30 cellular contexts compared by ENCODE assay signal in genomic region chr13:20473888-20474287, GRCh38. TPM values are rescaled to one million over a fixed set of nuclear protein-coding genes. Genes with fewer than 3 reads are reported as not detected.
DNase-seq lines count a peak whose midpoint lies in the region; ATAC-seq and TF ChIP-seq lines count a peak whose summit lies in the region.
"Had no signal": no experiment of that assay in that cellular context is flagged by ENCODE, and none has a peak within 500 bp of the region (broad histone marks: within the 10 kb centered on the region; RNA-seq: fewer than 3 reads in every experiment).

No MANE protein-coding gene starts in this region.

- H3K27me3 Mint-ChIP-seq in CD4-positive, alpha-beta T cell = no peaks in the 10 kb centered on the region
- peaks cover 0 to 3% of the 10 kb centered on the region in 2 donors for H3K27me3 Mint-ChIP-seq in CD8-positive, alpha-beta memory T cell
- no peaks in the 10 kb centered on the region for H3K27me3 Mint-ChIP-seq in central memory CD8-positive, alpha-beta T cell
- H3K27me3 Mint-ChIP-seq in neural progenitor cell (ENCODE audit: insufficient read depth, low read depth) = peaks cover 10% of the 10 kb centered on the region
- H3K27me3 Mint-ChIP-seq: IgD-negative memory B cell had no signal

- peaks cover 4% of the 10 kb centered on the region for H3F3A ChIP-seq in neural progenitor cell (ENCODE audit: low read depth)

- H3K4me1 ChIP-seq in CD8-positive, alpha-beta memory T cell (ENCODE audit: insufficient read depth, low read length) = peaks cover 27% of the 10 kb centered on the region
- peaks cover 3% of the 10 kb centered on the region for H3K4me1 ChIP-seq in neural progenitor cell
- H3K4me1 ChIP-seq: HAP-1, suprapubic skin, upper lobe of right lung had no signal

- no peak for DNase-seq in CD4-positive, alpha-beta T cell
- DNase-seq in CD8-positive, alpha-beta memory T cell = no peak
- DNase-seq in central memory CD8-positive, alpha-beta T cell (ENCODE audit: low spot score in 2 of 2) = no peak
- DNase-seq in neural progenitor cell (ENCODE audit: low spot score) (no peak), occipital lobe (lab: John Stamatoyannopoulos, UW) (no peak), iPS-NIHi11 (ENCODE audit: low spot score) (no peak)
- DNase-seq: activated CD8-positive, alpha-beta memory T cell treated with anti-CD3 and anti-CD28 coated beads, Interleukin-2, amount 50 U/mL, for 48 hours; activated effector memory CD4-positive, alpha-beta T cell treated with Interleukin-2 at 50 U/mL for 16 hours; Calu3; cortex of kidney; DMS79 treated with DMSO at 0.1 percent for 48 hours; erythroblast; GF-D8; glutamatergic neuron; islet precursor cell; left lung; NCI-H446; NCI-H774; ovary; retina; SIG-M5; stimulated activated naive CD4-positive, alpha-beta T cell; T1000; upper lobe of right lung; WERI-Rb-1 had no signal

- POLR2A ChIA-PET in CD4-positive, alpha-beta T cell (lab: Charles Lee) = no interaction called here
- POLR2A ChIA-PET in CD8-positive, alpha-beta memory T cell (lab: Charles Lee) = no interaction called here

- no peak overlapping the region for H3K4me3 ChIP-seq in CD8-positive, alpha-beta memory T cell (ENCODE audit: low read length)
- H3K4me3 ChIP-seq in neural progenitor cell = no peak overlapping the region
- H3K4me3 ChIP-seq: BLaER1 treated with 17β-estradiol and CSF1 and Interleukin-3, amounts not matched to agents 10 nM and 100 nM; HAP-1; left lung; ovary; suprapubic skin; upper lobe of right lung had no signal

- no peak overlapping the region for H3K27ac ChIP-seq in CD4-positive, alpha-beta T cell (ENCODE audit: low read depth, low read length)
- no peak overlapping the region for H3K27ac ChIP-seq in CD8-positive, alpha-beta memory T cell (ENCODE audit: low read depth, low read length)
- no peak overlapping the region for H3K27ac ChIP-seq in neural progenitor cell
- H3K27ac ChIP-seq: left lung, ovary, suprapubic skin, upper lobe of right lung, WERI-Rb-1 had no signal

- intact Hi-C loops in CD4-positive, alpha-beta T cell (cut with DNase I, micrococcal nuclease) = loop anchor here in 1 of 2 experiments (5.0 kb wide), 1 partner anchor 512 kb away; no protein-coding TSS in a partner anchor

- CTCF ChIA-PET in CD4-positive, alpha-beta T cell (lab: Charles Lee) = no interaction called here
- CTCF ChIA-PET in CD8-positive, alpha-beta memory T cell (lab: Charles Lee) = interaction anchor here (1.1 kb wide), 1 partner anchor 21 kb away, joined by 3 read pairs; no protein-coding TSS in a partner anchor

- H3K27ac Mint-ChIP-seq in CD4-positive, alpha-beta T cell = peak overlapping the region; percentile 99
- H3K27ac Mint-ChIP-seq in CD8-positive, alpha-beta memory T cell = peak overlapping the region in 6 of 8 donors; percentile 75 to 94 (median 84)
- peak overlapping the region; percentile 86 for H3K27ac Mint-ChIP-seq in central memory CD8-positive, alpha-beta T cell (ENCODE audit: low read depth)
- H3K27ac Mint-ChIP-seq in neural progenitor cell = peak overlapping the region; percentile 58

- H3K27me3 ChIP-seq in CD4-positive, alpha-beta T cell (ENCODE audit: control insufficient read depth, insufficient read depth, low read length) = no peaks in the 10 kb centered on the region
- H3K27me3 ChIP-seq in CD8-positive, alpha-beta memory T cell (ENCODE audit: insufficient read depth, low read length, poor library complexity, severe bottlenecking) = no peaks in the 10 kb centered on the region
- no peaks in the 10 kb centered on the region for H3K27me3 ChIP-seq in neural progenitor cell
- H3K27me3 ChIP-seq: BLaER1 treated with 17β-estradiol and CSF1 and Interleukin-3, amounts not matched to agents 10 nM and 100 nM; left lung; ovary; suprapubic skin; upper lobe of right lung had no signal

- no peak overlapping the region for H3K4me3 Mint-ChIP-seq in CD4-positive, alpha-beta T cell
- H3K4me3 Mint-ChIP-seq in CD8-positive, alpha-beta memory T cell = no peak overlapping the region
- H3K4me3 Mint-ChIP-seq in central memory CD8-positive, alpha-beta T cell = no peak overlapping the region
- no peak overlapping the region for H3K4me3 Mint-ChIP-seq in neural progenitor cell

- no peak overlapping the region for H3K4me2 ChIP-seq in neural progenitor cell

- H3K36me3 Mint-ChIP-seq in CD4-positive, alpha-beta T cell (ENCODE audit: low read depth) = peaks cover 4% of the 10 kb centered on the region
- H3K36me3 Mint-ChIP-seq in CD8-positive, alpha-beta memory T cell = no peaks in the 10 kb centered on the region
- peaks cover 14% of the 10 kb centered on the region for H3K36me3 Mint-ChIP-seq in central memory CD8-positive, alpha-beta T cell (ENCODE audit: insufficient read depth)
- no peaks in the 10 kb centered on the region for H3K36me3 Mint-ChIP-seq in neural progenitor cell

- no peak for ATAC-seq in CD4-positive, alpha-beta T cell (ENCODE audit: poor library complexity)
- ATAC-seq in central memory CD8-positive, alpha-beta T cell (replicated peaks; ENCODE audit: extremely low read depth, poor library complexity, severe bottlenecking) = no peak
- no peak for ATAC-seq in HG02981 (IDR thresholded peaks at IDR 0.05; ENCODE audit: unreplicated experiment)
- ATAC-seq: left lung, upper lobe of right lung had no signal

- no peaks in the 10 kb centered on the region for H3K9me3 Mint-ChIP-seq in CD4-positive, alpha-beta T cell
- H3K9me3 Mint-ChIP-seq in CD8-positive, alpha-beta memory T cell = no peaks in the 10 kb centered on the region
- no peaks in the 10 kb centered on the region for H3K9me3 Mint-ChIP-seq in central memory CD8-positive, alpha-beta T cell
- peaks cover 2% of the 10 kb centered on the region for H3K9me3 Mint-ChIP-seq in neural progenitor cell
- H3K9me3 Mint-ChIP-seq: IgD-negative memory B cell had no signal

- no peak for TF ChIP-seq CTCF in CD4-positive, alpha-beta T cell (IDR thresholded peaks at IDR 0.05)
- TF ChIP-seq CTCF in neural progenitor cell (IDR thresholded peaks at IDR 0.05) = no peak

- no peak overlapping the region for H2AFZ ChIP-seq in neural progenitor cell (replicated peaks)

- no peaks in the 10 kb centered on the region for H3K36me3 ChIP-seq in CD8-positive, alpha-beta memory T cell (ENCODE audit: insufficient read depth, low read length)
- H3K36me3 ChIP-seq in neural progenitor cell = no peaks in the 10 kb centered on the region
- H3K36me3 ChIP-seq: HAP-1, left lung, ovary, upper lobe of right lung, WERI-Rb-1 had no signal

- H3K79me2 ChIP-seq in neural progenitor cell (ENCODE audit: low read depth) = no peaks in the 10 kb centered on the region

- H3K9me3 ChIP-seq in CD4-positive, alpha-beta T cell (ENCODE audit: control insufficient read depth, low read length) = no peaks in the 10 kb centered on the region
- no peaks in the 10 kb centered on the region for H3K9me3 ChIP-seq in CD8-positive, alpha-beta memory T cell (ENCODE audit: low read length)
- no peaks in the 10 kb centered on the region for H3K9me3 ChIP-seq in neural progenitor cell (ENCODE audit: low read depth)
- H3K9me3 ChIP-seq: HAP-1, left lung, ovary, suprapubic skin, upper lobe of right lung had no signal

- H3K9ac ChIP-seq in neural progenitor cell = no peak overlapping the region
- H3K9ac ChIP-seq: BLaER1 treated with 17β-estradiol and CSF1 and Interleukin-3, amounts not matched to agents 10 nM and 100 nM had no signal

- H3K4me1 Mint-ChIP-seq in CD4-positive, alpha-beta T cell (ENCODE audit: low read depth) = peaks cover 54% of the 10 kb centered on the region
- peaks cover 29 to 52% (median 46%) of the 10 kb centered on the region in 3 donors for H3K4me1 Mint-ChIP-seq in CD8-positive, alpha-beta memory T cell
- H3K4me1 Mint-ChIP-seq in central memory CD8-positive, alpha-beta T cell = peaks cover 29% of the 10 kb centered on the region
- H3K4me1 Mint-ChIP-seq in neural progenitor cell = peaks cover 3% of the 10 kb centered on the region

- H4K20me1 ChIP-seq in neural progenitor cell (ENCODE audit: low read depth) = no peaks in the 10 kb centered on the region
- H4K20me1 ChIP-seq: BLaER1 treated with 17β-estradiol and CSF1 and Interleukin-3, amounts not matched to agents 10 nM and 100 nM had no signal

RNA-seq across cellular contexts. Expression of gene CRYL1, which starts 51.8 kb away (rescaled TPM):
- total RNA-seq in CD4-positive, alpha-beta T cell = 1 to 10 TPM; 7.9 to 8.0 TPM
- 1 to 10 TPM; 7.2 to 7.8 TPM for total RNA-seq in CD8-positive, alpha-beta memory T cell
- polyA plus RNA-seq in CD8-positive, alpha-beta memory T cell = 36.1 TPM
- total RNA-seq in neural progenitor cell (ENCODE audit: low replicate concordance) (0.37 and 3.6 TPM in 2 replicates), occipital lobe (13.4 TPM)
